Comparison of ENCODE assay signal across 8 cellular contexts in the genomic region with DNA sequence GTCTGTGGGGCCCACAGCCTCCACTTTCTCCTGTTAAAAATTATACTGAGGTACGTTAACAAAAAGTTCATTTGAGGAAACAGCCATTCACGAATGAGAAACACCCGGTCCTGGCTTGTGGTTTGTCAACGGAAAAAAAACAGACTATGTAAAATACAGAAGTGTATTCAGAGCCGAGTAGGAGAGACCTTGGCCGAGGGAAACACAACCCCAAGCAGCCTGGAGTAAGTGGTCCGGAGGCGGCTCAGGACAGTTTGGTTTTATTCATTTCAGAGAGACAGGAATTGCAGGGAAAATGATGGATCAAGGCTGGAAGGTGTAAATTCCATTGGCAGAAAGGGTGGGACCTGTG. TPM values are rescaled to one million over a fixed set of nuclear protein-coding genes. Genes with fewer than 3 reads are reported as not detected.
DNase-seq lines count a peak whose midpoint lies in the region; ATAC-seq and TF ChIP-seq lines count a peak whose summit lies in the region.

No MANE protein-coding gene starts in this region.

- POLR2A ChIA-PET in SK-N-SH (lab: Yijun Ruan, JAX) = no interaction called here

- no peaks in the 10 kb centered on the region for H3K27me3 ChIP-seq in heart left ventricle
- no peaks in the 10 kb centered on the region for H3K27me3 ChIP-seq in SK-N-SH (ENCODE audit: insufficient read depth)
- peaks cover 0 to 30% (median 0%) of the 10 kb centered on the region in 3 donors for H3K27me3 ChIP-seq in psoas muscle (ENCODE audit: insufficient read depth in 3 of 3, low read length in 2 of 3)

- peak overlapping the region; percentile 48 for H3K9ac ChIP-seq in SK-N-SH

- peak in 1 of 4 donors; percentile 14 for ATAC-seq in heart left ventricle
- no peak for ATAC-seq in Right ventricle myocardium inferior
- no peak for ATAC-seq in psoas muscle
- ATAC-seq in GM19463 (IDR thresholded peaks at IDR 0.05; ENCODE audit: unreplicated experiment) = no peak

- CTCF ChIA-PET in SK-N-SH (lab: Yijun Ruan, JAX) = interaction anchor here (0.8 to 1.4 kb wide), 3 partner anchors 12 to 75 kb away, joined by 3 read pairs; a partner anchor contains a TSS

- intact Hi-C loops in heart left ventricle (cut with DNase I) (no loop called here), Right ventricle myocardium inferior (cut with DNase I) (no loop called here), psoas muscle (cut with DNase I) (no loop called here)

- peaks cover 0 to 7% (median 0%) of the 10 kb centered on the region in 12 donors for H3K9me3 ChIP-seq in heart left ventricle
- no peaks in the 10 kb centered on the region for H3K9me3 ChIP-seq in SK-N-SH
- no peaks in the 10 kb centered on the region for H3K9me3 ChIP-seq in psoas muscle

- no peaks in the 10 kb centered on the region for H3F3A ChIP-seq in SK-N-SH (replicated peaks; ENCODE audit: insufficient read depth)

- TF ChIP-seq RAD21 in SK-N-SH (IDR thresholded peaks at IDR 0.05; ENCODE audit: low read length) = no peak

- peaks cover 0 to 20% (median 11%) of the 10 kb centered on the region in 12 donors for H3K4me1 ChIP-seq in heart left ventricle
- H3K4me1 ChIP-seq in SK-N-SH (ENCODE audit: control insufficient read depth in 1 of 2, insufficient read depth in 2 of 2, low read depth in 1 of 2, low read length in 1 of 2) = peaks cover 0 to 5% of the 10 kb centered on the region in 2 experiments; a peak in 1 of 4 replicates
- H3K4me1 ChIP-seq in psoas muscle = no peaks in the 10 kb centered on the region

- peak overlapping the region; percentile 83 for H2AFZ ChIP-seq in SK-N-SH (ENCODE audit: low read depth)

- WGBS in heart left ventricle, 4 donors = 12 to 25% (median 18%) methylated on average over 8 of the region's 8 CpGs
- 23% methylated on average over 8 of the region's 8 CpGs for WGBS in SK-N-SH (ENCODE audit: low lambda C conversion rate)
- WGBS in psoas muscle, 3 donors = 16 to 24% (median 24%) methylated on average over 8 of the region's 8 CpGs

- H3K79me2 ChIP-seq in SK-N-SH (ENCODE audit: insufficient read depth) = peaks cover 7% of the 10 kb centered on the region; the same call in 1 of the 2 replicates

- no peak for TF ChIP-seq EP300 in SK-N-SH (IDR thresholded peaks at IDR 0.05; ENCODE audit: borderline replicate concordance in 1 of 2, low read depth in 1 of 2, low read length in 1 of 2)

- DNase-seq in heart left ventricle = no peak
- no peak for DNase-seq in Right ventricle myocardium inferior (ENCODE audit: missing footprints)
- DNase-seq in SK-N-SH = no peak
- DNase-seq in fibroblast of pulmonary artery (ENCODE audit: low read depth) = no peak
- DNase-seq in psoas muscle = no peak
- no peak for DNase-seq in NCI-H2171 treated with DMSO at 0.1 percent for 48 hours (lab: John Stamatoyannopoulos, UW)
- DNase-seq in NCI-H524 (lab: John Stamatoyannopoulos, UW) = no peak

- peak overlapping the region; percentile 78 for H3K4me2 ChIP-seq in SK-N-SH

- TF ChIP-seq CTCF in heart left ventricle (IDR thresholded peaks at IDR 0.05) (no peak), SK-N-SH (IDR thresholded peaks at IDR 0.05) (no peak), fibroblast of pulmonary artery (IDR thresholded peaks at IDR 0.05; ENCODE audit: low read length, missing control alignments) (no peak), psoas muscle (IDR thresholded peaks at IDR 0.05) (no peak)

- H3K27ac ChIP-seq in heart left ventricle = peak overlapping the region in 11 of 12 donors; percentile 19 to 69 (median 52)
- no peak overlapping the region; a peak in 1 of 4 replicates for H3K27ac ChIP-seq in SK-N-SH (ENCODE audit: low read depth in 2 of 2, low read length in 1 of 2)
- no peak overlapping the region for H3K27ac ChIP-seq in psoas muscle

- H3K4me3 ChIP-seq in heart left ventricle (peak overlapping the region; percentile 48 to 87 (median 68)), SK-N-SH (ENCODE audit: low read depth in 2 of 2, low read length in 1 of 2) (peak overlapping the region; percentile 57 to 82), fibroblast of pulmonary artery (replicated peaks; ENCODE audit: low read depth, low read length) (peak overlapping the region; percentile 61), psoas muscle (peak overlapping the region; percentile 66)

- TF ChIP-seq POLR2A in heart left ventricle (IDR thresholded peaks at IDR 0.05) = no peak

- H4K20me1 ChIP-seq in SK-N-SH (ENCODE audit: insufficient read depth) = no peaks in the 10 kb centered on the region

- H3K36me3 ChIP-seq in heart left ventricle (no peaks in the 10 kb centered on the region), SK-N-SH (replicated peaks in 1 of 2; ENCODE audit: control insufficient read depth in 1 of 2, insufficient read depth in 2 of 2, low read length in 1 of 2) (peaks cover 0 to 6% of the 10 kb centered on the region in 2 experiments), psoas muscle (ENCODE audit: insufficient read depth in 1 of 2, low read depth in 1 of 2) (peaks cover 0 to 2% of the 10 kb centered on the region in 2 donors)

- no peaks in the 10 kb centered on the region for H3K9me2 ChIP-seq in SK-N-SH

TF ChIP-seq in SK-N-SH, 30 proteins besides CTCF, POLR2A, EP300 and RAD21:
- TF ChIP-seq SIN3A (IDR thresholded peaks at IDR 0.05; ENCODE audit: borderline replicate concordance, low read depth, low read length) (no peak), RCOR1 (IDR thresholded peaks at IDR 0.05; ENCODE audit: low read length) (no peak), MEF2A (IDR thresholded peaks at IDR 0.05; ENCODE audit: borderline replicate concordance, low read depth) (no peak), TCF12 (IDR thresholded peaks at IDR 0.05) (no peak)
- TF ChIP-seq, protein P1, sequence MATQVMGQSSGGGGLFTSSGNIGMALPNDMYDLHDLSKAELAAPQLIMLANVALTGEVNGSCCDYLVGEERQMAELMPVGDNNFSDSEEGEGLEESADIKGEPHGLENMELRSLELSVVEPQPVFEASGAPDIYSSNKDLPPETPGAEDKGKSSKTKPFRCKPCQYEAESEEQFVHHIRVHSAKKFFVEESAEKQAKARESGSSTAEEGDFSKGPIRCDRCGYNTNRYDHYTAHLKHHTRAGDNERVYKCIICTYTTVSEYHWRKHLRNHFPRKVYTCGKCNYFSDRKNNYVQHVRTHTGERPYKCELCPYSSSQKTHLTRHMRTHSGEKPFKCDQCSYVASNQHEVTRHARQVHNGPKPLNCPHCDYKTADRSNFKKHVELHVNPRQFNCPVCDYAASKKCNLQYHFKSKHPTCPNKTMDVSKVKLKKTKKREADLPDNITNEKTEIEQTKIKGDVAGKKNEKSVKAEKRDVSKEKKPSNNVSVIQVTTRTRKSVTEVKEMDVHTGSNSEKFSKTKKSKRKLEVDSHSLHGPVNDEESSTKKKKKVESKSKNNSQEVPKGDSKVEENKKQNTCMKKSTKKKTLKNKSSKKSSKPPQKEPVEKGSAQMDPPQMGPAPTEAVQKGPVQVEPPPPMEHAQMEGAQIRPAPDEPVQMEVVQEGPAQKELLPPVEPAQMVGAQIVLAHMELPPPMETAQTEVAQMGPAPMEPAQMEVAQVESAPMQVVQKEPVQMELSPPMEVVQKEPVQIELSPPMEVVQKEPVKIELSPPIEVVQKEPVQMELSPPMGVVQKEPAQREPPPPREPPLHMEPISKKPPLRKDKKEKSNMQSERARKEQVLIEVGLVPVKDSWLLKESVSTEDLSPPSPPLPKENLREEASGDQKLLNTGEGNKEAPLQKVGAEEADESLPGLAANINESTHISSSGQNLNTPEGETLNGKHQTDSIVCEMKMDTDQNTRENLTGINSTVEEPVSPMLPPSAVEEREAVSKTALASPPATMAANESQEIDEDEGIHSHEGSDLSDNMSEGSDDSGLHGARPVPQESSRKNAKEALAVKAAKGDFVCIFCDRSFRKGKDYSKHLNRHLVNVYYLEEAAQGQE (IDR thresholded peaks at IDR 0.05; ENCODE audit: low read depth, low read length) = no peak
- TF ChIP-seq, protein P2, sequence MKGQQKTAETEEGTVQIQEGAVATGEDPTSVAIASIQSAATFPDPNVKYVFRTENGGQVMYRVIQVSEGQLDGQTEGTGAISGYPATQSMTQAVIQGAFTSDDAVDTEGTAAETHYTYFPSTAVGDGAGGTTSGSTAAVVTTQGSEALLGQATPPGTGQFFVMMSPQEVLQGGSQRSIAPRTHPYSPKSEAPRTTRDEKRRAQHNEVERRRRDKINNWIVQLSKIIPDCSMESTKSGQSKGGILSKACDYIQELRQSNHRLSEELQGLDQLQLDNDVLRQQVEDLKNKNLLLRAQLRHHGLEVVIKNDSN (IDR thresholded peaks at IDR 0.05; ENCODE audit: borderline replicate concordance, low read depth) = no peak
TF ChIP-seq in SK-N-SH: peak in this region for 0.

RNA-seq across cellular contexts. Expression of a gene that starts 0.7 kb away (rescaled TPM):
- total RNA-seq in heart left ventricle = 1 to 10 TPM; 1.8 to 5.1 (median 4.6) TPM
- polyA plus RNA-seq in heart left ventricle = 1 to 10 TPM; 3.7 to 6.1 TPM
- 3.4 TPM for total RNA-seq in Right ventricle myocardium inferior
- 1.7 and 2.1 TPM in 2 replicates for polyA plus RNA-seq in SK-N-SH (2012; rRNA removed)
- polyA plus RNA-seq in SK-N-SH (2012; cell fraction: cytosol; rRNA removed) = 1.6 and 1.7 TPM in 2 replicates
- 5.2 and 7.9 TPM in 2 replicates for polyA plus RNA-seq in SK-N-SH (2012; cell fraction: nucleus; rRNA removed)
- 1 to 10 TPM in 1 of 4 donors, under 1 TPM in 3; 0.30 to 2.4 (median 0.35) TPM for total RNA-seq in psoas muscle
- 1 to 10 TPM in 1 of 3 donors, under 1 TPM in 2; 0.17 to 1.2 (median 0.49) TPM for polyA plus RNA-seq in psoas muscle

RNA-seq across cellular contexts. Expression of a gene that starts 35.2 kb away (rescaled TPM):
- total RNA-seq in heart left ventricle (1 to 10 TPM; 2.5 to 6.6 (median 5.2) TPM), Right ventricle myocardium inferior (4.4 TPM), psoas muscle (1 to 10 TPM; 2.4 to 5.0 (median 4.0) TPM)
- polyA plus RNA-seq in heart left ventricle (1 to 10 TPM; 2.9 to 5.0 TPM), SK-N-SH (2012; rRNA removed) (2.0 and 2.5 TPM in 2 replicates), psoas muscle (1 to 10 TPM; 1.1 to 5.0 (median 2.8) TPM)
- polyA plus RNA-seq in SK-N-SH (2012; cell fraction: cytosol; rRNA removed) = 1.4 and 1.7 TPM in 2 replicates
- 5.6 and 9.7 TPM in 2 replicates for polyA plus RNA-seq in SK-N-SH (2012; cell fraction: nucleus; rRNA removed)

RNA-seq across cellular contexts. Expression of a gene that starts 38.3 kb away (rescaled TPM):
- total RNA-seq in heart left ventricle (1 to 10 TPM; 2.8 to 5.4 (median 4.2) TPM), Right ventricle myocardium inferior (3.6 TPM), psoas muscle (1 to 10 TPM in 3 of 4 donors, under 1 TPM in 1; 0.71 to 3.4 (median 2.0) TPM)
- polyA plus RNA-seq in heart left ventricle (1 to 10 TPM; 3.0 to 4.3 TPM), SK-N-SH (2012; rRNA removed) (0.58 and 0.65 TPM in 2 replicates), psoas muscle (1 to 10 TPM in 2 of 3 donors, under 1 TPM in 1; 0.34 to 1.3 (median 1.2) TPM)
- polyA plus RNA-seq in SK-N-SH (2012; cell fraction: cytosol; rRNA removed) = 0.72 and 0.77 TPM in 2 replicates
- polyA plus RNA-seq in SK-N-SH (2012; cell fraction: nucleus; rRNA removed) = 1.3 and 1.6 TPM in 2 replicates

RNA-seq across cellular contexts. Expression of a gene that starts 50.9 kb away (rescaled TPM):
- total RNA-seq in heart left ventricle (1 to 10 TPM in 8 of 9 donors, under 1 TPM in 1; 0.91 to 3.4 (median 2.5) TPM), Right ventricle myocardium inferior (2.8 TPM), psoas muscle (1 to 10 TPM in 2 of 4 donors, under 1 TPM in 2; 0.66 to 1.9 (median 1.1) TPM)
- polyA plus RNA-seq in heart left ventricle (1 to 10 TPM; 1.2 to 2.5 TPM), SK-N-SH (2012; rRNA removed) (0.77 and 1.6 TPM in 2 replicates), psoas muscle (1 to 10 TPM in 1 of 3 donors, under 1 TPM in 2; 0.44 to 1.2 (median 0.53) TPM)
- polyA plus RNA-seq in SK-N-SH (2012; cell fraction: cytosol; rRNA removed) = 0.82 and 1.0 TPM in 2 replicates
- 1.4 and 4.0 TPM in 2 replicates for polyA plus RNA-seq in SK-N-SH (2012; cell fraction: nucleus; rRNA removed)

Comparison
In these comparisons a context has a peak if more than half of its experiments do, and no peak if none do; other contexts are left out.
1. H3K27ac ChIP-seq: peak in heart left ventricle (11 of 12); none in SK-N-SH (0 of 2) and psoas muscle (single experiment).
2. Peak in every context shown above with its lines, with median percentiles within 50 percentile points of each other: H3K4me3 ChIP-seq.